In the genomic region with DNA sequence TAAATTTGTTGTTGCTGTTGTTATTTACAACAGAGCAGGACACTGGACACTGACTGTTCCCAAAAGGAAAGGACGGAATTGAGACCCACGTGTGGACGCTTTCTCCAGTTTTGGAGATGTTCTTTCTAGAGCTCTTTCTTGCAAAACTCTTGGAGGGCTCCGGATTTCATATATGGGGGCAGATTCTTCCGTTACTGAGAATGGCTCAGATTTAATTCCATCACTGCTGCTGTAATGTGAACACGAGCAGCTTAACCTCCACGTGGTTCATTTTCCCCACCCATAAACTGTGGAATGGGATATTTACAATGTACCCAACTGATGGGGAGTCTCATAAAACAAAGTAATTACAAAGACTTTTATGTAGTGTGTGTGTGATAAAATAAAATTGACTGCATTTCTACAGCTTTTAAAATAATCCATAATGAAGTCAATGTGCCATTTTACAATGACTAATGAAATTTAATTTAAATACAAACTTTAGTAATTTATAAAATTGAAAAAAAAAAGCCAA, we compare ENCODE assay signal across 18 cellular contexts.
"Had no signal": no experiment of that assay in that cellular context is flagged by ENCODE, and none has a peak within 500 bp of the region (broad histone marks: within the 10 kb centered on the region; RNA-seq: fewer than 3 reads in every experiment).

No MANE protein-coding gene starts in this region.

- DNase-seq: effector CD4-positive, alpha-beta T cell; endodermal cell; heart left ventricle; kidney glomerular epithelial cell; naive thymus-derived CD4-positive, alpha-beta T cell; ovary; stimulated activated CD4-positive, alpha-beta T cell treated with anti-CD3 and anti-CD28 coated beads, Interleukin-4, amount 100 ng/mL, for 24 hours; upper lobe of right lung had no signal

- H3K36me3 Mint-ChIP-seq: naive thymus-derived CD4-positive, alpha-beta T cell; stimulated activated memory B cell treated with anti-CD40 and anti-IgM and Interleukin-4, amounts not matched to agents 10 μg/mL and 1 μg/mL and 100 μg/mL, for 72 hours had no signal

- H3K36me3 ChIP-seq: heart left ventricle, ovary, tibial nerve, upper lobe of right lung, vagina had no signal

- H3K4me1 ChIP-seq: tibial nerve, vagina had no signal

- H3K4me3 Mint-ChIP-seq: endodermal cell; naive thymus-derived CD4-positive, alpha-beta T cell; neural crest cell; stimulated activated memory B cell treated with anti-CD40 and anti-IgM and Interleukin-4, amounts not matched to agents 10 μg/mL and 1 μg/mL and 100 μg/mL, for 72 hours; stimulated activated naive CD8-positive, alpha-beta T cell treated with anti-CD3 and anti-CD28 coated beads, Interleukin-15, Interleukin-2, amounts not matched to agents 100 ng/mL and 50 ng/mL, for 24 hours had no signal

- FAIRE-seq: frontal cortex, islet of Langerhans had no signal

- H3K4me1 Mint-ChIP-seq: naive thymus-derived CD4-positive, alpha-beta T cell; stimulated activated memory B cell treated with anti-CD40 and anti-IgM and Interleukin-4, amounts not matched to agents 10 μg/mL and 1 μg/mL and 100 μg/mL, for 72 hours had no signal

- H3K27me3 ChIP-seq: ovary, vagina had no signal

- H3K9me3 ChIP-seq: ovary, tibial nerve, upper lobe of right lung, vagina had no signal

- H3K4me2 ChIP-seq: smooth muscle cell had no signal

- H3K27ac ChIP-seq: coronary artery, ovary, tibial nerve, upper lobe of right lung, vagina had no signal

- ATAC-seq: naive thymus-derived CD4-positive, alpha-beta T cell; stimulated activated memory B cell treated with anti-CD40 and anti-IgM and Interleukin-4, amounts not matched to agents 10 μg/mL and 1 μg/mL and 100 μg/mL, for 72 hours; upper lobe of right lung had no signal

- H3K27me3 Mint-ChIP-seq: progenitor cell of endocrine pancreas had no signal

- H3K4me3 ChIP-seq: coronary artery, heart left ventricle, ovary, smooth muscle cell, tibial nerve, upper lobe of right lung, vagina had no signal

- H3K27ac Mint-ChIP-seq: endodermal cell; naive thymus-derived CD4-positive, alpha-beta T cell; progenitor cell of endocrine pancreas; stimulated activated memory B cell treated with anti-CD40 and anti-IgM and Interleukin-4, amounts not matched to agents 10 μg/mL and 1 μg/mL and 100 μg/mL, for 72 hours; stimulated activated naive CD8-positive, alpha-beta T cell treated with anti-CD3 and anti-CD28 coated beads, Interleukin-15, Interleukin-2, amounts not matched to agents 100 ng/mL and 50 ng/mL, for 24 hours had no signal

- H3K9me3 Mint-ChIP-seq: endodermal cell had no signal
